In the genomic region with DNA sequence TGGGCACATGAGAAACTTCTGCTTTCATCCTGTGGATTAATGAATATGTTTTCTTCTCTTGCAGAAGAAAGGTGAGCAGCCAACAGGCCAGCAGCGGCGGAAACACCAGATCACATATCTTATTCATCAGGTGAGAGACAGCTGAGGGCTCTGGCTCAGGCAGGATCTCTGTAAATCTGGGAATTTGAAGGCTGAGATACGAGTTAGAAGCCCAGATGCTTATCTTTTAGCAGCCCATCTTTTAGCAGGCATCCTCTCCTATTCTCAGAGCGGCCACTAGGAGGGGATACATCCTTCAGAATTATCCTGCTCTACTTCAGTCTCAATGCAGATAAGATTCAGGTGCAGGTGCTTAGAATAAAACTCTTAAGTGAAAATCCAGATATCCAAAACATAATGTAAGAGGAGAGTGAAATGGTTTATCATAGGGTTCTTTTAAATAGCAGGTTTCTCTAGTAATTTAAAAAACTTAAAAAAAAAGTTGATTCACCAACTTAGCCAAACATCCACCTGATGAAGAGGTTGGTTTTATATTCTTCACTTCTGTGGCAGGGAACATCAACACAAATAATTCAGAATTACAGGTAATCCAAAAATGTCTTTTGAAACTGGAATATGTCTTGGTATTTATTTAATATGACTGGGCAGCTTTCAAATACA, we compare ENCODE assay signal across 10 cellular contexts.
A peak's percentile ranks its signal among the peaks of the same experiment; 100 is the strongest.
DNase-seq lines count a peak whose midpoint lies in the region; ATAC-seq and TF ChIP-seq lines count a peak whose summit lies in the region.
"Had no signal": no experiment of that assay in that cellular context is flagged by ENCODE, and none has a peak within 500 bp of the region (broad histone marks: within the 10 kb centered on the region; RNA-seq: fewer than 3 reads in every experiment).

No MANE protein-coding gene starts in this region.

- H3K36me3 Mint-ChIP-seq in stimulated activated effector memory CD8-positive, alpha-beta T cell treated with anti-CD3 and anti-CD28 coated beads, Interleukin-12 subunit alpha, Interleukin-12 subunit beta, amount 100 ng/mL, for 72 hours, result peaks cover 100% of the 10 kb centered on the region

- H3K4me1 ChIP-seq in RWPE2 (ENCODE audit: insufficient read depth, poor library complexity, severe bottlenecking), result no peaks in the 10 kb centered on the region

- H3K36me3 ChIP-seq in RWPE2 (ENCODE audit: low read depth), result peaks cover 81% of the 10 kb centered on the region

- H3K27ac Mint-ChIP-seq in stimulated activated effector memory CD8-positive, alpha-beta T cell treated with anti-CD3 and anti-CD28 coated beads, Interleukin-12 subunit alpha, Interleukin-12 subunit beta, amount 100 ng/mL, for 72 hours, result no peak overlapping the region
- H3K27ac Mint-ChIP-seq: dendritic cell treated with granulocyte-macrophage colony-stimulating factor and Interleukin-4, amounts not matched to agents 40 ng/mL and 50 ng/mL, for 4 days; stimulated activated naive CD8-positive, alpha-beta T cell treated with anti-CD3 and anti-CD28 coated beads, Interleukin-15, Interleukin-2, amounts not matched to agents 100 ng/mL and 50 ng/mL, for 24 hours had no signal

- H3K4me3 Mint-ChIP-seq in stimulated activated effector memory CD8-positive, alpha-beta T cell treated with anti-CD3 and anti-CD28 coated beads, Interleukin-12 subunit alpha, Interleukin-12 subunit beta, amount 100 ng/mL, for 72 hours, result no peak overlapping the region
- H3K4me3 Mint-ChIP-seq: dendritic cell treated with granulocyte-macrophage colony-stimulating factor and Interleukin-4, amounts not matched to agents 40 ng/mL and 50 ng/mL, for 4 days; stimulated activated naive CD8-positive, alpha-beta T cell treated with anti-CD3 and anti-CD28 coated beads, Interleukin-15, Interleukin-2, amounts not matched to agents 100 ng/mL and 50 ng/mL, for 24 hours had no signal

- H3K9me3 ChIP-seq in RWPE2 (ENCODE audit: severe bottlenecking), result no peaks in the 10 kb centered on the region

- no peaks in the 10 kb centered on the region for H3K9me3 Mint-ChIP-seq in stimulated activated effector memory CD8-positive, alpha-beta T cell treated with anti-CD3 and anti-CD28 coated beads, Interleukin-12 subunit alpha, Interleukin-12 subunit beta, amount 100 ng/mL, for 72 hours
- H3K9me3 Mint-ChIP-seq: dendritic cell treated with granulocyte-macrophage colony-stimulating factor and Interleukin-4, amounts not matched to agents 40 ng/mL and 50 ng/mL, for 4 days; stimulated activated naive CD8-positive, alpha-beta T cell treated with anti-CD3 and anti-CD28 coated beads, Interleukin-15, Interleukin-2, amounts not matched to agents 100 ng/mL and 50 ng/mL, for 24 hours had no signal

- TF ChIP-seq CTCF in RWPE2 (IDR thresholded peaks at IDR 0.05; ENCODE audit: poor library complexity, severe bottlenecking), result peak; percentile 82

- H3K27ac ChIP-seq in RWPE2 (ENCODE audit: poor library complexity, severe bottlenecking), result no peak overlapping the region

- H3K4me1 Mint-ChIP-seq in stimulated activated effector memory CD8-positive, alpha-beta T cell treated with anti-CD3 and anti-CD28 coated beads, Interleukin-12 subunit alpha, Interleukin-12 subunit beta, amount 100 ng/mL, for 72 hours, result peaks cover 17% of the 10 kb centered on the region

- H3K4me3 ChIP-seq in RWPE2 (ENCODE audit: severe bottlenecking), result no peak overlapping the region

- DNase-seq in NCI-H2081 (lab: John Stamatoyannopoulos, UW) (peak; percentile 58 to 61), NCI-H2081 treated with DMSO at 0.1 percent for 48 hours (lab: John Stamatoyannopoulos, UW) (no peak), Kasumi-1 (lab: John Stamatoyannopoulos, UW) (peak; percentile 58 to 81), RWPE2 (ENCODE audit: low spot score) (no peak), amniotic epithelial cell (ENCODE audit: low read depth) (peak; percentile 68), iPS-NIHi7 (ENCODE audit: extremely low spot score) (peak; percentile 77)
- peak in 1 of 2 donors; percentile 71 for DNase-seq in stimulated activated effector memory CD8-positive, alpha-beta T cell treated with anti-CD3 and anti-CD28 coated beads, Interleukin-12 subunit alpha, Interleukin-12 subunit beta, amount 100 ng/mL, for 72 hours (ENCODE audit: low spot score in 2 of 2)

- ATAC-seq in RWPE2 (ENCODE audit: low read depth) (peak; percentile 75), GM21360 (IDR thresholded peaks at IDR 0.05; ENCODE audit: unreplicated experiment) (no peak)
- peak; percentile 69 for ATAC-seq in stimulated activated effector memory CD8-positive, alpha-beta T cell treated with anti-CD3 and anti-CD28 coated beads, Interleukin-12 subunit alpha, Interleukin-12 subunit beta, amount 100 ng/mL, for 72 hours

- no peaks in the 10 kb centered on the region for H3K27me3 ChIP-seq in RWPE2 (ENCODE audit: insufficient read depth, poor library complexity, severe bottlenecking)

Comparison
In these comparisons a context has a peak if more than half of its experiments do, and no peak if none do; other contexts are left out.
1. DNase-seq: peak in NCI-H2081 (2 of 2), Kasumi-1 (2 of 2), amniotic epithelial cell (single experiment) and iPS-NIHi7 (single experiment); none in NCI-H2081 treated with DMSO at 0.1 percent for 48 hours (single experiment) and RWPE2 (single experiment).